10 cellular contexts compared by ENCODE assay signal in the genomic region with DNA sequence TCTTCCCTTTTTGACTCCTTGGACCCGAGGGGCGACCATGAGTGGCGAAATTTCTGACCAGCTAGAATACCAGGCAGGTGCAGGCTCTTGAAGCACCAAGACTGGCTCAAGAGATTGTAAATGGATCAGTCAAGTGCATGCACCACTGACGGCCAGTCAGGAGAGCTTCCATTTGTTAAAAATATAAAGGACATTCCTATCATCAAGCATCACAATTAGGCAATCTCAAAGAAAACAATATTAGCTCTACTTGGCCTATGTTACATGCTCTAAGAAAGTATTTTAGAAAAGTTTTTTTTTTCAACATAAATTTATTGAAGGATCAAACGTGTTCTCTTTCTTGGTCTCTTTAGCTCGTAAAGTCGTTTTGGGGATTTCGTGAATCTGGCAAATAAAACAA. TPM values are rescaled to one million over a fixed set of nuclear protein-coding genes. Genes with fewer than 3 reads are reported as not detected.
DNase-seq lines count a peak whose midpoint lies in the region; ATAC-seq and TF ChIP-seq lines count a peak whose summit lies in the region.
"Had no signal": no experiment of that assay in that cellular context is flagged by ENCODE, and none has a peak within 500 bp of the region (broad histone marks: within the 10 kb centered on the region; RNA-seq: fewer than 3 reads in every experiment).

No MANE protein-coding gene starts in this region.

- no peaks in the 10 kb centered on the region for H3K9me3 Mint-ChIP-seq in activated T-cell treated with anti-CD3 and anti-CD28 coated beads, Interleukin-2, amount 50 U/mL, for 24 hours

- TF ChIP-seq CTCF in OCI-LY7 (conservative IDR thresholded peaks at IDR 0.05; ENCODE audit: low read length) (no peak), osteoblast (IDR thresholded peaks at IDR 0.05; ENCODE audit: extremely low read depth, low read depth, low read length) (no peak), right atrium auricular region (IDR thresholded peaks at IDR 0.05) (no peak)

- H4K20me1 ChIP-seq in OCI-LY7 (ENCODE audit: insufficient read depth, low read length) (no peaks in the 10 kb centered on the region), osteoblast (ENCODE audit: insufficient read depth, low read length) (peaks cover 20% of the 10 kb centered on the region)

- no peak for ATAC-seq in HG03280 (IDR thresholded peaks at IDR 0.05; ENCODE audit: unreplicated experiment)

- peaks cover 31% of the 10 kb centered on the region for H3K36me3 Mint-ChIP-seq in activated T-cell treated with anti-CD3 and anti-CD28 coated beads, Interleukin-2, amount 50 U/mL, for 24 hours (ENCODE audit: low read depth)

- DNase-seq in activated T-cell treated with anti-CD3 and anti-CD28 coated beads, Interleukin-2, amount 50 U/mL, for 24 hours: no peak
- DNase-seq in activated T-cell treated with anti-CD3 and anti-CD28 coated beads, Interleukin-2, amount 50 U/mL, for 1 hour: no peak
- DNase-seq in OCI-LY7 (ENCODE audit: low spot score): no peak
- DNase-seq in effector memory CD4-positive, alpha-beta T cell: no peak
- peak; percentile 76 for DNase-seq in osteoblast (ENCODE audit: insufficient read length, low spot score, missing footprints)
- DNase-seq in right atrium auricular region (ENCODE audit: low spot score): no peak
- no peak for DNase-seq in kidney glomerular epithelial cell (lab: John Stamatoyannopoulos, UW)
- DNase-seq: GF-D8, NCI-H345 had no signal

- POLR2A ChIA-PET in OCI-LY7 (lab: Charles Lee): interaction anchor here (0.6 to 1.0 kb wide), 3 partner anchors 12 to 89 kb away, joined by 3 read pairs; no protein-coding TSS in a partner anchor

- H3K9me2 ChIP-seq in OCI-LY7 (ENCODE audit: insufficient read depth, low read length): no peaks in the 10 kb centered on the region

- H3K4me1 ChIP-seq in OCI-LY7 (ENCODE audit: insufficient read depth, low read length, poor library complexity, severe bottlenecking) (peaks cover 28% of the 10 kb centered on the region), osteoblast (ENCODE audit: insufficient read depth, low read length) (peaks cover 28% of the 10 kb centered on the region), right atrium auricular region (peaks cover 0 to 21% of the 10 kb centered on the region in 2 donors)
- H3K4me1 ChIP-seq in effector memory CD4-positive, alpha-beta T cell (ENCODE audit: control insufficient read depth, insufficient read depth, low read length, poor library complexity, severe bottlenecking): peaks cover 16% of the 10 kb centered on the region

- peak overlapping the region; percentile 82 for H3K4me3 Mint-ChIP-seq in activated T-cell treated with anti-CD3 and anti-CD28 coated beads, Interleukin-2, amount 50 U/mL, for 24 hours

- peak overlapping the region; percentile 78 for H3K4me3 ChIP-seq in OCI-LY7 (ENCODE audit: low read depth, low read length, poor library complexity, severe bottlenecking)
- peak overlapping the region; percentile 76 for H3K4me3 ChIP-seq in effector memory CD4-positive, alpha-beta T cell (ENCODE audit: insufficient read depth, low read depth, low read length, poor library complexity, severe bottlenecking)
- H3K4me3 ChIP-seq in osteoblast (ENCODE audit: insufficient read depth, low read length): no peak overlapping the region
- no peak overlapping the region for H3K4me3 ChIP-seq in right atrium auricular region

- H3K36me3 ChIP-seq in OCI-LY7 (ENCODE audit: insufficient read depth, low read length) (no peaks in the 10 kb centered on the region), osteoblast (ENCODE audit: insufficient read depth, low read length) (no peaks in the 10 kb centered on the region), right atrium auricular region (no peaks in the 10 kb centered on the region)
- no peaks in the 10 kb centered on the region for H3K36me3 ChIP-seq in effector memory CD4-positive, alpha-beta T cell (ENCODE audit: control insufficient read depth, insufficient read depth, low read length)

- H3K4me1 Mint-ChIP-seq in activated T-cell treated with anti-CD3 and anti-CD28 coated beads, Interleukin-2, amount 50 U/mL, for 24 hours (ENCODE audit: low read depth): peaks cover 47% of the 10 kb centered on the region

- no peak overlapping the region for H3K27ac ChIP-seq in OCI-LY7 (ENCODE audit: low read depth, low read length, poor library complexity, severe bottlenecking)
- H3K27ac ChIP-seq in effector memory CD4-positive, alpha-beta T cell (ENCODE audit: insufficient read depth, low read length, poor library complexity, severe bottlenecking): no peak overlapping the region
- H3K27ac ChIP-seq in osteoblast (ENCODE audit: low read depth, low read length): no peak overlapping the region
- H3K27ac ChIP-seq in right atrium auricular region: no peak overlapping the region

- intact Hi-C loops in OCI-LY7 (cut with micrococcal nuclease; ENCODE audit: unreplicated experiment): loop anchor here (5.0 kb wide), 2 partner anchors 44 to 266 kb away; no protein-coding TSS in a partner anchor

- no peak overlapping the region; the same call in 1 of the 2 replicates for H2AFZ ChIP-seq in OCI-LY7 (ENCODE audit: low read length)
- H2AFZ ChIP-seq in osteoblast (ENCODE audit: low read length): no peak overlapping the region

- BruUV-seq in OCI-LY7 (replicated peaks; lab: Mats Ljungman, UMichigan): TSS peak; percentile 84

- no peaks in the 10 kb centered on the region for H3K27me3 Mint-ChIP-seq in activated T-cell treated with anti-CD3 and anti-CD28 coated beads, Interleukin-2, amount 50 U/mL, for 24 hours

- CTCF ChIA-PET in OCI-LY7 (lab: Charles Lee; ENCODE audit: unreplicated experiment): no interaction called here

- peak overlapping the region; percentile 81 for H3K4me2 ChIP-seq in OCI-LY7 (ENCODE audit: low read length)
- peak overlapping the region; percentile 88 for H3K4me2 ChIP-seq in osteoblast (ENCODE audit: insufficient read depth, low read length)

- no peaks in the 10 kb centered on the region for H3K27me3 ChIP-seq in effector memory CD4-positive, alpha-beta T cell (replicated peaks; ENCODE audit: control insufficient read depth, insufficient read depth, low read length, poor library complexity, severe bottlenecking)
- H3K27me3 ChIP-seq in osteoblast (ENCODE audit: insufficient read depth, low read length) (no peaks in the 10 kb centered on the region), right atrium auricular region (no peaks in the 10 kb centered on the region)

- H3K79me2 ChIP-seq in OCI-LY7 (ENCODE audit: insufficient read depth, low read depth, low read length) (no peaks in the 10 kb centered on the region), osteoblast (ENCODE audit: insufficient read depth, low read length) (peaks cover 46% of the 10 kb centered on the region)

- no peak overlapping the region for H3K27ac Mint-ChIP-seq in activated T-cell treated with anti-CD3 and anti-CD28 coated beads, Interleukin-2, amount 50 U/mL, for 24 hours

- H3K9me3 ChIP-seq in OCI-LY7 (ENCODE audit: low read length) (no peaks in the 10 kb centered on the region), osteoblast (ENCODE audit: low read depth, low read length) (no peaks in the 10 kb centered on the region), right atrium auricular region (no peaks in the 10 kb centered on the region)
- H3K9me3 ChIP-seq in effector memory CD4-positive, alpha-beta T cell (ENCODE audit: control insufficient read depth, low read length): no peaks in the 10 kb centered on the region

RNA-seq across cellular contexts. Expression of gene PRKCA, which starts 1.5 kb away (rescaled TPM):
- 5.2 and 6.6 TPM in 2 replicates for total RNA-seq in OCI-LY7 (2014; rRNA removed; shearing (Covaris generic))
- total RNA-seq in OCI-LY7 (2022) (31.3 and 32.1 TPM in 2 replicates), osteoblast (42.7 and 46.0 TPM in 2 replicates), right atrium auricular region (1 to 10 TPM; 6.4 to 6.6 TPM)

Comparison
In these comparisons a context has a peak if more than half of its experiments do, and no peak if none do; other contexts are left out.
1. H3K4me3 ChIP-seq: peak in OCI-LY7 (single experiment) and effector memory CD4-positive, alpha-beta T cell (single experiment); none in osteoblast (single experiment) and right atrium auricular region (0 of 2).